In the genomic region with DNA sequence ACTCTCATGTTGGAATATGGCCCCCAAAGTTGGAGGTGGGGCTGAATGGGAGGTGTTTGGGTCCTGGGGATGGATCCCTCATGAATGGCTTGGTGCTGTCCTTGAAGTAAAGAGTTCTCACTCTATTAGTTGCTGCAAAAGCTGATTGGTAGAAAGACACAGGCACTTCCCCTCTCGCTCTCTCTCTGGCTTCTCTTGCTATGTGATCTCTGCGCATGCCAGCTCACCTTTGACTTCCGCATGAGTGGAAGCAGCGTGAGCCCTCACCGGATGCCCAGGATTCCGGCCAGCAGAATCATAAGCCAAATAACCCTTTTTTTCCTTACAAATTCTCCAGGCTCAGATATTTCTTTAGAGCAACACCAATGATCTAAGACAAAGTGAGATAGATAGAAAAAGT, we compare ENCODE assay signal across 20 cellular contexts. TPM values are rescaled to one million over a fixed set of nuclear protein-coding genes. Genes with fewer than 3 reads are reported as not detected.
DNase-seq lines count a peak whose midpoint lies in the region; ATAC-seq and TF ChIP-seq lines count a peak whose summit lies in the region.
"Had no signal": no experiment of that assay in that cellular context is flagged by ENCODE, and none has a peak within 500 bp of the region (broad histone marks: within the 10 kb centered on the region; RNA-seq: fewer than 3 reads in every experiment).

No MANE protein-coding gene starts in this region.

- H3K18ac ChIP-seq in mesendoderm (ENCODE audit: low read length), result no peak overlapping the region

- TF ChIP-seq CTCF in OCI-LY1 (IDR thresholded peaks at IDR 0.05; ENCODE audit: low read length), result no peak
- TF ChIP-seq CTCF in choroid plexus epithelial cell (conservative IDR thresholded peaks at IDR 0.05; ENCODE audit: low read depth, low read length), result no peak
- no peak for TF ChIP-seq CTCF in OCI-LY7 (conservative IDR thresholded peaks at IDR 0.05; ENCODE audit: low read length)
- no peak for TF ChIP-seq CTCF in mucosa of descending colon (IDR thresholded peaks at IDR 0.05)

- intact Hi-C loops in OCI-LY7 (cut with micrococcal nuclease; ENCODE audit: unreplicated experiment), result no loop called here
- intact Hi-C loops in mucosa of descending colon (cut with DNase I, micrococcal nuclease), result no loop called here

- H3K56ac ChIP-seq in mesendoderm (ENCODE audit: low read length), result no peak overlapping the region

- H3K27ac ChIP-seq in OCI-LY1 (ENCODE audit: low read depth, low read length, poor library complexity, severe bottlenecking), result no peak overlapping the region
- no peak overlapping the region for H3K27ac ChIP-seq in mesendoderm (ENCODE audit: low read depth, low read length)
- H3K27ac ChIP-seq in OCI-LY7 (ENCODE audit: low read depth, low read length, poor library complexity, severe bottlenecking), result no peak overlapping the region
- H3K27ac ChIP-seq: GM23248, SJSA1 had no signal

- no peak overlapping the region for H3K9ac ChIP-seq in OCI-LY1 (ENCODE audit: low read length)
- H3K9ac ChIP-seq in mesendoderm (ENCODE audit: low read length), result no peak overlapping the region
- H3K9ac ChIP-seq: GM23248 had no signal

- H2AFZ ChIP-seq in OCI-LY1 (ENCODE audit: low read length), result peak overlapping the region; percentile 83; the same call in 1 of the 2 replicates
- no peak overlapping the region for H2AFZ ChIP-seq in OCI-LY7 (ENCODE audit: low read length)
- H2AFZ ChIP-seq: GM23248 had no signal

- POLR2A ChIA-PET in OCI-LY7 (lab: Charles Lee), result interaction anchor here (0.6 kb wide), 1 partner anchor 902 kb away, joined by 4 read pairs; no protein-coding TSS in a partner anchor

- no peaks in the 10 kb centered on the region for H3F3A ChIP-seq in OCI-LY1 (ENCODE audit: insufficient read depth, low read length)

- no peak overlapping the region for H3K4ac ChIP-seq in mesendoderm (ENCODE audit: low read depth, low read length)

- H2BK5ac ChIP-seq in mesendoderm (ENCODE audit: low read length), result no peak overlapping the region

- no peak overlapping the region for H4K5ac ChIP-seq in mesendoderm (ENCODE audit: low read length)

- no peak overlapping the region for H2BK15ac ChIP-seq in mesendoderm (replicated peaks; ENCODE audit: low read depth)

- ATAC-seq in mucosa of descending colon (no peak), HG02798 (IDR thresholded peaks at IDR 0.05; ENCODE audit: poor library complexity, unreplicated experiment) (no peak)
- ATAC-seq: PC-3 had no signal

- H4K8ac ChIP-seq in mesendoderm (ENCODE audit: low read depth, low read length), result no peak overlapping the region

- BruUV-seq in OCI-LY7 (replicated peaks; lab: Mats Ljungman, UMichigan), result no TSS peak

- H3K4me2 ChIP-seq in OCI-LY1 (ENCODE audit: low read length) (peak overlapping the region; percentile 27; the same call in 1 of the 2 replicates), mesendoderm (ENCODE audit: low read length) (no peak overlapping the region), OCI-LY7 (ENCODE audit: low read length) (no peak overlapping the region)

- WGBS in mesendoderm (ENCODE audit: extremely low coverage, insufficient coverage, low lambda C conversion rate), result no CpG with 5 or more reads among the region's 6 CpGs

- no peak overlapping the region for H3K4me3 ChIP-seq in OCI-LY1 (ENCODE audit: low read depth, low read length, poor library complexity, severe bottlenecking)
- H3K4me3 ChIP-seq in choroid plexus epithelial cell (ENCODE audit: low read depth, low read length), result no peak overlapping the region
- no peak overlapping the region for H3K4me3 ChIP-seq in mesendoderm (ENCODE audit: low read length)
- H3K4me3 ChIP-seq in OCI-LY7 (ENCODE audit: low read depth, low read length, poor library complexity, severe bottlenecking), result no peak overlapping the region
- H3K4me3 ChIP-seq in mucosa of descending colon, result no peak overlapping the region
- H3K4me3 ChIP-seq: GM23248, SJSA1 had no signal

- no peaks in the 10 kb centered on the region for H3K9me3 ChIP-seq in OCI-LY1 (ENCODE audit: low read length)
- H3K9me3 ChIP-seq in OCI-LY7 (ENCODE audit: low read length), result peaks cover 9% of the 10 kb centered on the region; the same call in 1 of the 2 replicates
- H3K9me3 ChIP-seq in mucosa of descending colon, result no peaks in the 10 kb centered on the region
- H3K9me3 ChIP-seq: SJSA1 had no signal

- H3K9me2 ChIP-seq in OCI-LY1 (ENCODE audit: low read depth, low read length) (no peaks in the 10 kb centered on the region), OCI-LY7 (ENCODE audit: insufficient read depth, low read length) (no peaks in the 10 kb centered on the region)

- H2BK120ac ChIP-seq in mesendoderm (ENCODE audit: low read depth, low read length), result no peak overlapping the region

- peak; percentile 18 for DNase-seq in ELF-1 (ENCODE audit: low read depth, low spot score)
- peak; percentile 72 for DNase-seq in choroid plexus epithelial cell (ENCODE audit: low read depth)
- peak; percentile 26 for DNase-seq in mesendoderm
- DNase-seq in OCI-LY7 (ENCODE audit: low spot score), result no peak
- no peak for DNase-seq in mucosa of descending colon
- no peak for DNase-seq in stimulated activated CD4-positive, alpha-beta T cell treated with anti-CD3 and anti-CD28 coated beads, Interleukin-12 subunit alpha, Interleukin-12 subunit beta, amount 100 ng/mL, for 4 hours
- DNase-seq: 8988T; Calu3; CD4-positive, alpha-beta memory T cell; DMS79; GDM1; GM23248; KG1; NCI-H146; NCI-H2081 treated with DMSO at 0.1 percent for 48 hours; NCI-H524 treated with DMSO at 0.1 percent for 48 hours; PC-3 had no signal

- H3K4me1 ChIP-seq in OCI-LY1 (ENCODE audit: insufficient read depth, low read length, severe bottlenecking) (peaks cover 9% of the 10 kb centered on the region), mesendoderm (ENCODE audit: control insufficient read depth, low read depth, low read length) (no peaks in the 10 kb centered on the region), OCI-LY7 (ENCODE audit: insufficient read depth, low read length, poor library complexity, severe bottlenecking) (no peaks in the 10 kb centered on the region), mucosa of descending colon (ENCODE audit: low read depth) (no peaks in the 10 kb centered on the region)
- H3K4me1 ChIP-seq: SJSA1 had no signal

- CTCF ChIA-PET in OCI-LY7 (lab: Charles Lee; ENCODE audit: unreplicated experiment), result no interaction called here

- H2AK5ac ChIP-seq in mesendoderm (ENCODE audit: low read length), result no peak overlapping the region

- H3K23ac ChIP-seq in mesendoderm (ENCODE audit: low read length), result no peak overlapping the region

- no peaks in the 10 kb centered on the region for H3K79me1 ChIP-seq in mesendoderm (ENCODE audit: low read length)

- no peaks in the 10 kb centered on the region for H3K36me3 ChIP-seq in OCI-LY1 (ENCODE audit: insufficient read depth, low read length)
- H3K36me3 ChIP-seq in mesendoderm (ENCODE audit: control insufficient read depth, insufficient read depth, low read length), result no peaks in the 10 kb centered on the region
- no peaks in the 10 kb centered on the region for H3K36me3 ChIP-seq in OCI-LY7 (ENCODE audit: insufficient read depth, low read length)
- no peaks in the 10 kb centered on the region for H3K36me3 ChIP-seq in mucosa of descending colon (ENCODE audit: low read depth)
- H3K36me3 ChIP-seq: SJSA1 had no signal

- H4K20me1 ChIP-seq in OCI-LY1 (ENCODE audit: insufficient read depth, low read length), result no peaks in the 10 kb centered on the region
- no peaks in the 10 kb centered on the region for H4K20me1 ChIP-seq in OCI-LY7 (ENCODE audit: insufficient read depth, low read length)

- peaks cover 3% of the 10 kb centered on the region; the same call in 1 of the 2 replicates for H3K27me3 ChIP-seq in OCI-LY1 (ENCODE audit: insufficient read depth, low read length)
- no peaks in the 10 kb centered on the region for H3K27me3 ChIP-seq in mesendoderm (ENCODE audit: insufficient read depth, low read length, poor library complexity)

- H3K79me2 ChIP-seq in OCI-LY1 (ENCODE audit: insufficient read depth, low read length) (no peaks in the 10 kb centered on the region), mesendoderm (ENCODE audit: control insufficient read depth, insufficient read depth, low read length) (no peaks in the 10 kb centered on the region), OCI-LY7 (ENCODE audit: insufficient read depth, low read depth, low read length) (no peaks in the 10 kb centered on the region)

RNA-seq across cellular contexts. Expression of gene CCSAP, which starts 20.9 kb away (rescaled TPM):
- 5.1 TPM for polyA plus RNA-seq in mesendoderm (2013, experiment 1 of 2)
- polyA plus RNA-seq in mesendoderm (2013, experiment 2 of 2), result 5.3 TPM
- total RNA-seq in OCI-LY7 (2014; rRNA removed; shearing (Covaris generic)), result 9.3 and 10.5 TPM in 2 replicates
- total RNA-seq in OCI-LY7 (2022), result 15.7 and 16.9 TPM in 2 replicates
- total RNA-seq in mucosa of descending colon, result 1 to 10 TPM; 1.6 to 4.2 (median 3.3) TPM

Comparison
In these comparisons a context has a peak if more than half of its experiments do, and no peak if none do; other contexts are left out.
1. DNase-seq: peak in ELF-1 (single experiment), choroid plexus epithelial cell (single experiment) and mesendoderm (single experiment); none in OCI-LY7 (single experiment), mucosa of descending colon (0 of 3) and stimulated activated CD4-positive, alpha-beta T cell treated with anti-CD3 and anti-CD28 coated beads, Interleukin-12 subunit alpha, Interleukin-12 subunit beta, amount 100 ng/mL, for 4 hours (single experiment).